ENCODE assay signal across 25 cellular contexts in the genomic region with DNA sequence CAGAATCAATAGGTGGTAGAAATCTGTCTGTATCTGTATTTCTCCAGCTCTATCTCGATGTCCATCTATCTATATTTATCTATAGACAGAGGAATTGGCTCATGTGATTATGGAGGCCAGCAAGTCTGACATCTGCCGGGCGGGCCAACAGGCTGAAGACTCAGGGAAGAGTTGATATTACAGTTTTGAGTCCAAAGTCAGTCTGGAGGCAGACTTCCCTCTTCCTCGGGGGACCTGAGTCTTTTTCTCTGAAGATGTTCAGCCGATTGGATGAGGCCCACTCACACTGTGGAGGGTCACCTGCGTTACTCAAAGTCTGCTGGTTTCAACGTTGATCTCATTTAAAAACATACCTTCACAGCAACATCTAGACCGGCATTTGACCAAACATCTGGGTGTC.
"Had no signal": no experiment of that assay in that cellular context is flagged by ENCODE, and none has a peak within 500 bp of the region (broad histone marks: within the 10 kb centered on the region; RNA-seq: fewer than 3 reads in every experiment).

No MANE protein-coding gene starts in this region.

- H3K4me1 ChIP-seq: suprapubic skin, testis, thyroid gland, tibial artery, tibial nerve, transverse colon, upper lobe of right lung, uterus, vagina had no signal

- DNase-seq: stimulated activated CD4-positive, alpha-beta T cell treated with anti-CD3 and anti-CD28 coated beads, Interleukin-2, amount 100 ng/mL, for 48 hours; stimulated activated CD4-positive, alpha-beta T cell treated with anti-CD3 and anti-CD28 coated beads, Interleukin-4, amount 100 ng/mL, for 1 hour; stimulated activated CD4-positive, alpha-beta T cell treated with anti-CD3 and anti-CD28 coated beads, Interleukin-4, amount 100 ng/mL, for 24 hours; stimulated activated CD4-positive, alpha-beta T cell treated with anti-CD3 and anti-CD28 coated beads, Interleukin-4, amount 100 ng/mL, for 4 hours; stimulated activated CD8-positive, alpha-beta memory T cell treated with anti-CD3 and anti-CD28 coated beads, Interleukin-4, amount 100 ng/mL, for 48 hours; stimulated activated naive B cell treated with anti-CD40 and anti-IgM and Interleukin-4, amounts not matched to agents 10 μg/mL and 1 μg/mL and 100 μg/mL, for 72 hours; stimulated activated naive CD4-positive, alpha-beta T cell; stimulated activated naive CD4-positive, alpha-beta T cell treated with Interleukin-2 at 50 U/mL for 16 hours; stimulated activated naive CD8-positive, alpha-beta T cell treated with anti-CD3 and anti-CD28 coated beads, Interleukin-15, amount 100 ng/mL, for 72 hours; stimulated activated naive CD8-positive, alpha-beta T cell treated with anti-CD3 and anti-CD28 coated beads, Interleukin-15, Interleukin-2, amounts not matched to agents 100 U/mL and 50 U/mL, for 24 hours; stomach; substantia nigra; testis; thyroid gland; tibial artery; transverse colon; trophoblast cell; upper lobe of left lung; upper lobe of right lung; uterus had no signal

- H3K27me3 ChIP-seq: testis, thyroid gland, upper lobe of left lung, uterus, vagina had no signal

- ATAC-seq: stimulated activated memory B cell treated with anti-CD40 and anti-IgM and Interleukin-4, amounts not matched to agents 10 μg/mL and 1 μg/mL and 100 μg/mL, for 72 hours; stimulated activated naive B cell treated with anti-CD40 and anti-IgM and Interleukin-4, amounts not matched to agents 10 μg/mL and 1 μg/mL and 100 μg/mL, for 72 hours; stimulated activated naive CD8-positive, alpha-beta T cell treated with anti-CD3 and anti-CD28 coated beads, Interleukin-15, amount 100 ng/mL, for 72 hours; stimulated activated naive CD8-positive, alpha-beta T cell treated with anti-CD3 and anti-CD28 coated beads, Interleukin-15, Interleukin-2, amounts not matched to agents 100 U/mL and 50 U/mL, for 24 hours; upper lobe of right lung had no signal

- H3K36me3 ChIP-seq: stomach, suprapubic skin, thoracic aorta, thyroid gland, tibial artery, tibial nerve, transverse colon, upper lobe of left lung, upper lobe of right lung, uterus, vagina had no signal

- H3K4me3 ChIP-seq: stomach, suprapubic skin, testis, thoracic aorta, thyroid gland, tibial artery, tibial nerve, transverse colon, upper lobe of left lung, upper lobe of right lung, uterus, vagina had no signal

- H3K9me3 ChIP-seq: stomach, suprapubic skin, testis, thoracic aorta, thyroid gland, tibial artery, tibial nerve, transverse colon, upper lobe of left lung, upper lobe of right lung, uterus, vagina had no signal

- H3K27ac ChIP-seq: stomach, suprapubic skin, testis, thoracic aorta, thyroid gland, tibial artery, tibial nerve, transverse colon, upper lobe of right lung, uterus, vagina had no signal
